ENCODE assay signal across 1 cellular context in genomic region chr1:41513388-41513745, GRCh38.
TF ChIP-seq lines count a peak whose summit lies in the region.

No MANE protein-coding gene starts in this region.

TF ChIP-seq in K562, 482 proteins besides CTCF, POLR2A, EP300 and RAD21 (continued from another document):
- TF ChIP-seq ZNF263 (CRISPR knock-in tag; IDR thresholded peaks at IDR 0.05; ENCODE audit: borderline replicate concordance): peak; percentile 83
- no peak for TF ChIP-seq ZZZ3 (IDR thresholded peaks at IDR 0.05)
